ENCODE assay signal across 28 cellular contexts in genomic region chr21:46248827-46249226, GRCh38.
"Had no signal": no experiment of that assay in that cellular context is flagged by ENCODE, and none has a peak within 500 bp of the region (broad histone marks: within the 10 kb centered on the region; RNA-seq: fewer than 3 reads in every experiment).

No MANE protein-coding gene starts in this region.

- H3K27ac ChIP-seq: gastroesophageal sphincter, hepatocyte, pancreas, prostate gland, uterus, WERI-Rb-1 had no signal

- H3K79me2 ChIP-seq: hepatocyte had no signal

- H3K36me3 ChIP-seq: uterus had no signal

- H2AFZ ChIP-seq: hepatocyte had no signal

- H3K9me3 ChIP-seq: gastroesophageal sphincter, pancreas, prostate gland, uterus had no signal

- H3K27me3 ChIP-seq: gastroesophageal sphincter, hepatocyte, pancreas, uterus had no signal

- H3K4me3 ChIP-seq: gastroesophageal sphincter, hepatocyte, pancreas, prostate gland, uterus had no signal

- H3K27ac Mint-ChIP-seq: activated CD4-positive, alpha-beta memory T cell treated with anti-CD3 and anti-CD28 coated beads, Interleukin-2, amount 10 ng/mL, durations not matched to agents 7 days and 5 days; activated naive CD4-positive, alpha-beta T cell treated with anti-CD3 and anti-CD28 coated beads for 36 hours; mesothelial cell of epicardium; T-helper 2 cell treated with Interferon-gamma antibody and Interleukin-4, amounts not matched to agents 5 μg/mL and 100 μg/mL, for 36 hours; type B pancreatic cell had no signal

- H3K4me3 Mint-ChIP-seq: activated CD4-positive, alpha-beta memory T cell treated with anti-CD3 and anti-CD28 coated beads, Interleukin-2, amount 10 ng/mL, durations not matched to agents 7 days and 5 days; activated naive CD4-positive, alpha-beta T cell treated with anti-CD3 and anti-CD28 coated beads for 36 hours; mesothelial cell of epicardium; naive B cell; neural crest cell; stimulated activated memory B cell treated with anti-CD40 and anti-IgM and Interleukin-4, amounts not matched to agents 10 μg/mL and 1 μg/mL and 100 μg/mL, for 72 hours; stimulated activated naive CD8-positive, alpha-beta T cell treated with anti-CD3 and anti-CD28 coated beads, Interleukin-15, amount 100 ng/mL, for 72 hours; T-helper 2 cell treated with Interferon-gamma antibody and Interleukin-4, amounts not matched to agents 5 μg/mL and 100 μg/mL, for 36 hours; type B pancreatic cell had no signal

- H3K4me1 Mint-ChIP-seq: mesothelial cell of epicardium had no signal

- H3K4me2 ChIP-seq: hepatocyte had no signal

- H3K9me3 Mint-ChIP-seq: activated CD4-positive, alpha-beta memory T cell treated with anti-CD3 and anti-CD28 coated beads, Interleukin-2, amount 10 ng/mL, durations not matched to agents 7 days and 5 days; activated naive CD4-positive, alpha-beta T cell treated with anti-CD3 and anti-CD28 coated beads for 36 hours; mesothelial cell of epicardium; neural crest cell; T-helper 2 cell treated with Interferon-gamma antibody and Interleukin-4, amounts not matched to agents 5 μg/mL and 100 μg/mL, for 36 hours; type B pancreatic cell had no signal

- DNase-seq: activated CD4-positive, alpha-beta memory T cell treated with anti-CD3 and anti-CD28 coated beads, Interleukin-2, amount 10 ng/mL, durations not matched to agents 7 days and 5 days; activated CD4-positive, alpha-beta T cell treated with anti-CD3 and anti-CD28 coated beads for 48 hours; activated effector memory CD4-positive, alpha-beta T cell treated with anti-CD3 and anti-CD28 coated beads, Interleukin-2, amount 50 U/mL, for 16 hours; activated naive CD4-positive, alpha-beta T cell treated with anti-CD3 and anti-CD28 coated beads for 36 hours; effector CD8-positive, alpha-beta T cell; kidney; left colon; naive B cell; nucleus accumbens; pancreas; retina; small intestine; stimulated activated CD4-positive, alpha-beta T cell treated with anti-CD3 and anti-CD28 coated beads, Interleukin-4, amount 100 ng/mL, for 24 hours; stimulated activated naive CD8-positive, alpha-beta T cell treated with anti-CD3 and anti-CD28 coated beads, Interleukin-15, amount 100 ng/mL, for 72 hours; substantia nigra; T-helper 1 cell; uterus; WERI-Rb-1 had no signal

- ATAC-seq: activated CD4-positive, CD25-positive, alpha-beta regulatory T cell treated with anti-CD3 and anti-CD28 coated beads, Interleukin-2, amount 50 U/mL, for 24 hours; gastroesophageal sphincter; left colon; sciatic nerve; stimulated activated memory B cell treated with anti-CD40 and anti-IgM and Interleukin-4, amounts not matched to agents 10 μg/mL and 1 μg/mL and 100 μg/mL, for 72 hours; stimulated activated naive CD8-positive, alpha-beta T cell treated with anti-CD3 and anti-CD28 coated beads, Interleukin-15, amount 100 ng/mL, for 72 hours had no signal

- H3K27me3 Mint-ChIP-seq: activated CD4-positive, alpha-beta memory T cell treated with anti-CD3 and anti-CD28 coated beads, Interleukin-2, amount 10 ng/mL, durations not matched to agents 7 days and 5 days; naive B cell; stimulated activated memory B cell treated with anti-CD40 and anti-IgM and Interleukin-4, amounts not matched to agents 10 μg/mL and 1 μg/mL and 100 μg/mL, for 72 hours; stimulated activated naive CD8-positive, alpha-beta T cell treated with anti-CD3 and anti-CD28 coated beads, Interleukin-15, amount 100 ng/mL, for 72 hours; type B pancreatic cell had no signal

- H3K4me1 ChIP-seq: gastroesophageal sphincter, pancreas, prostate gland, uterus had no signal
